In the genomic region with DNA sequence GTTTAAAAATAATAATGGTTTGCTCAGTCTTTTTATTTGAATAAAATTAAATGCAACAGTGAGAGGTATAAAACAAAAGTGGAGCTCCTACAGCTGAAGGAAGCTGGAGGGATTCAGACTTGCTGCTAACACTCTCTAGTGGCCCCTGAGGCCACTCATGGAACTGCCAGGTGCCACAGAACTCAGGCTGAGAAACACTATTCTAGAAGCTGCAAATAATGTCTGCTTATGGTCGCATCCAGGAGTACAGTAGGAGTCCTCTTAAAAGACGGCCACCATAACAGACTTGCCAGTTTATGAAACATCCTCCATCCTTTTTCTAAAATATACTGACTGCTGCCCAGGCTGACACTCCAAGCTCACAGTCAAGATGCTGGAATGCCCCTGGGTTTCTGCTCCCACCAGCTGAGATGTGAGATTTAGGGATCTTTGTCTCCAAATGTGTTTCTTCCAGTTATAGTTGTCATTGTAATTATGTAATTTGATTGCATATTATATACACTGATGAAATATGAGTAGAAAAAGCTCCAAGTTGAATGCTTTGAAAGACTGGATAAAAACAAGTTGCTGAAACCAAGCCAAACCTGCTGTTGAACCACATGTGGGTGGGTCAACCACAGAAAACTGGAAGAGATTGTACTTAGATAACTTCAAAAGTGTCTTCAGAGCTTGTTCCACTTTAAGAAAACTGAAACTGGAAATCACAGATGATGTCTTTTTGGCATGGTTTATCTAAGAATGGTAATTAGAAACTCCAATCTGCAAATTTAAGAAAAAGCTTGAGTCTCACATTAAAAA, we compare ENCODE assay signal across 1 cellular context.
TF ChIP-seq lines count a peak whose summit lies in the region.

No MANE protein-coding gene starts in this region.

TF ChIP-seq in GM23338, 12 proteins besides CTCF, POLR2A, EP300 and RAD21 (continued from another document):
- TF ChIP-seq, protein P1, sequence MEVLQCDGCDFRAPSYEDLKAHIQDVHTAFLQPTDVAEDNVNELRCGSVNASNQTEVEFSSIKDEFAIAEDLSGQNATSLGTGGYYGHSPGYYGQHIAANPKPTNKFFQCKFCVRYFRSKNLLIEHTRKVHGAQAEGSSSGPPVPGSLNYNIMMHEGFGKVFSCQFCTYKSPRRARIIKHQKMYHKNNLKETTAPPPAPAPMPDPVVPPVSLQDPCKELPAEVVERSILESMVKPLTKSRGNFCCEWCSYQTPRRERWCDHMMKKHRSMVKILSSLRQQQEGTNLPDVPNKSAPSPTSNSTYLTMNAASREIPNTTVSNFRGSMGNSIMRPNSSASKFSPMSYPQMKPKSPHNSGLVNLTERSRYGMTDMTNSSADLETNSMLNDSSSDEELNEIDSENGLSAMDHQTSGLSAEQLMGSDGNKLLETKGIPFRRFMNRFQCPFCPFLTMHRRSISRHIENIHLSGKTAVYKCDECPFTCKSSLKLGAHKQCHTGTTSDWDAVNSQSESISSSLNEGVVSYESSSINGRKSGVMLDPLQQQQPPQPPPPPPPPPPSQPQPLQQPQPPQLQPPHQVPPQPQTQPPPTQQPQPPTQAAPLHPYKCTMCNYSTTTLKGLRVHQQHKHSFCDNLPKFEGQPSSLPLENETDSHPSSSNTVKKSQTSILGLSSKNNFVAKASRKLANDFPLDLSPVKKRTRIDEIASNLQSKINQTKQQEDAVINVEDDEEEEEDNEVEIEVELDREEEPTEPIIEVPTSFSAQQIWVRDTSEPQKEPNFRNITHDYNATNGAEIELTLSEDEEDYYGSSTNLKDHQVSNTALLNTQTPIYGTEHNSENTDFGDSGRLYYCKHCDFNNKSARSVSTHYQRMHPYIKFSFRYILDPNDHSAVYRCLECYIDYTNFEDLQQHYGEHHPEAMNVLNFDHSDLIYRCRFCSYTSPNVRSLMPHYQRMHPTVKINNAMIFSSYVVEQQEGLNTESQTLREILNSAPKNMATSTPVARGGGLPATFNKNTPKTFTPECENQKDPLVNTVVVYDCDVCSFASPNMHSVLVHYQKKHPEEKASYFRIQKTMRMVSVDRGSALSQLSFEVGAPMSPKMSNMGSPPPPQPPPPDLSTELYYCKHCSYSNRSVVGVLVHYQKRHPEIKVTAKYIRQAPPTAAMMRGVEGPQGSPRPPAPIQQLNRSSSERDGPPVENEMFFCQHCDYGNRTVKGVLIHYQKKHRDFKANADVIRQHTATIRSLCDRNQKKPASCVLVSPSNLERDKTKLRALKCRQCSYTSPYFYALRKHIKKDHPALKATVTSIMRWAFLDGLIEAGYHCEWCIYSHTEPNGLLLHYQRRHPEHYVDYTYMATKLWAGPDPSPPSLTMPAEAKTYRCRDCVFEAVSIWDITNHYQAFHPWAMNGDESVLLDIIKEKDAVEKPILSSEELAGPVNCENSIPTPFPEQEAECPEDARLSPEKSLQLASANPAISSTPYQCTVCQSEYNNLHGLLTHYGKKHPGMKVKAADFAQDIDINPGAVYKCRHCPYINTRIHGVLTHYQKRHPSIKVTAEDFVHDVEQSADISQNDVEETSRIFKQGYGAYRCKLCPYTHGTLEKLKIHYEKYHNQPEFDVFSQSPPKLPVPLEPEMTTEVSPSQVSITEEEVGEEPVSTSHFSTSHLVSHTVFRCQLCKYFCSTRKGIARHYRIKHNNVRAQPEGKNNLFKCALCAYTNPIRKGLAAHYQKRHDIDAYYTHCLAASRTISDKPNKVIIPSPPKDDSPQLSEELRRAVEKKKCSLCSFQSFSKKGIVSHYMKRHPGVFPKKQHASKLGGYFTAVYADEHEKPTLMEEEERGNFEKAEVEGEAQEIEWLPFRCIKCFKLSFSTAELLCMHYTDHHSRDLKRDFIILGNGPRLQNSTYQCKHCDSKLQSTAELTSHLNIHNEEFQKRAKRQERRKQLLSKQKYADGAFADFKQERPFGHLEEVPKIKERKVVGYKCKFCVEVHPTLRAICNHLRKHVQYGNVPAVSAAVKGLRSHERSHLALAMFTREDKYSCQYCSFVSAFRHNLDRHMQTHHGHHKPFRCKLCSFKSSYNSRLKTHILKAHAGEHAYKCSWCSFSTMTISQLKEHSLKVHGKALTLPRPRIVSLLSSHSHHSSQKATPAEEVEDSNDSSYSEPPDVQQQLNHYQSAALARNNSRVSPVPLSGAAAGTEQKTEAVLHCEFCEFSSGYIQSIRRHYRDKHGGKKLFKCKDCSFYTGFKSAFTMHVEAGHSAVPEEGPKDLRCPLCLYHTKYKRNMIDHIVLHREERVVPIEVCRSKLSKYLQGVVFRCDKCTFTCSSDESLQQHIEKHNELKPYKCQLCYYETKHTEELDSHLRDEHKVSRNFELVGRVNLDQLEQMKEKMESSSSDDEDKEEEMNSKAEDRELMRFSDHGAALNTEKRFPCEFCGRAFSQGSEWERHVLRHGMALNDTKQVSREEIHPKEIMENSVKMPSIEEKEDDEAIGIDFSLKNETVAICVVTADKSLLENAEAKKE (CRISPR knock-in tag; IDR thresholded peaks at IDR 0.05): no peak
- TF ChIP-seq EZH2phosphoT487 (IDR thresholded peaks at IDR 0.05; ENCODE audit: unreplicated experiment) (no peak), CREB1 (CRISPR knock-in tag; IDR thresholded peaks at IDR 0.05; ENCODE audit: low read depth) (no peak), EZH2 (IDR thresholded peaks at IDR 0.05; ENCODE audit: low read depth, unreplicated experiment) (no peak)
